In the genomic region with DNA sequence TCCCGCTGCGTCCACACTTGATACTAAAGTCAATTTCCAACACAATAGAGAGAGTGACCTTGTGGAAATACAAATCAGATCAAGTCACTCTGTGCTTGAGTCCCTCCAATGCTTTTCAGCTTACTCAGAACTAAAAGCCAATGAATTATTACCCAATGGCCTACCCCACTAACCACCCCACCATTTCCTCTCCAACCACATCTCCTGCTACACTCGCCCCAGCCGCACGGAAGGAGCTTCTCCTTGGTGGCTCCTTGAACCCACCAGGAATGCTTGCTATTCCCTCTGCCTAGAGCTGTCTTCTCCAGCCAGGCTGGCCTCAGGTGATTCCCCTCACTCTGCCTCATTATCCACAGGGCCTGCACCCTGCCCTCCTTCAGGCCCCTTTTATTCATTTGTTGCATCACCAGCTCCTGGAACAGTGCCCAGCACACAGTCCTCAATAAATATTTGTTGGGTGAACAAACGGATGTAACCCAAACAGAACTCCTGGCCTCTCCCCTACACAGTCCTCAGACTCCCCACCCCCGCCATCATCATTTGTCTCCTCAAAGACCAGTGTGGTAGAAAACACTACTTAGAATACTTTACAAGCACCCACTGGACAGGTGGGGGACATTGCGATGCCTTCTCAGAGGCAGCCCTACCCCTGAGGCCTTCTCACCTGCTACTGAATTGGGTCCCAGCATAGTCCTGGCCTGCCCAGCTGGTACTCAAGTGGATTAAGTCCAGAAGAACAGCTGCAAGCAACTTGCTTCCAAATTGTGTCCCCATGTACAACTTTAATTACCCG, we compare ENCODE assay signal across 8 cellular contexts. TPM values are rescaled to one million over a fixed set of nuclear protein-coding genes. Genes with fewer than 3 reads are reported as not detected.
A peak's percentile ranks its signal among the peaks of the same experiment; 100 is the strongest.
DNase-seq lines count a peak whose midpoint lies in the region; ATAC-seq and TF ChIP-seq lines count a peak whose summit lies in the region.

No MANE protein-coding gene starts in this region.

- H3K4me1 ChIP-seq in MM.1S (ENCODE audit: low read length), result no peaks in the 10 kb centered on the region

- no peak overlapping the region for H3K27ac ChIP-seq in MM.1S (ENCODE audit: low read length)

- H3K9me3 ChIP-seq in MM.1S (replicated peaks; ENCODE audit: insufficient read depth, low read length), result no peaks in the 10 kb centered on the region

- H3K27ac Mint-ChIP-seq in activated CD4-positive, alpha-beta T cell treated with anti-CD3 and anti-CD28 coated beads, Interleukin-2, amount 10 ng/mL, durations not matched to agents 24 days and 14 days, result no peak overlapping the region

- DNase-seq in AG09309 (ENCODE audit: low read depth), result peak; percentile 61
- DNase-seq in kidney epithelial cell (ENCODE audit: low read depth), result peak; percentile 92
- no peak for DNase-seq in posterior vena cava (ENCODE audit: low spot score)
- no peak for DNase-seq in MM.1S
- no peak for DNase-seq in activated CD4-positive, alpha-beta T cell treated with anti-CD3 and anti-CD28 coated beads, Interleukin-2, amount 10 ng/mL, durations not matched to agents 24 days and 14 days

- no peaks in the 10 kb centered on the region for H3K9me3 Mint-ChIP-seq in activated CD4-positive, alpha-beta T cell treated with anti-CD3 and anti-CD28 coated beads, Interleukin-2, amount 10 ng/mL, durations not matched to agents 24 days and 14 days

- no peak for TF ChIP-seq CTCF in AG09309 (IDR thresholded peaks at IDR 0.05; ENCODE audit: control insufficient read depth, insufficient read depth, low read depth, low read length, missing control alignments)
- TF ChIP-seq CTCF in kidney epithelial cell (IDR thresholded peaks at IDR 0.05; ENCODE audit: insufficient read depth, low read length, poor library complexity, severe bottlenecking), result no peak
- TF ChIP-seq CTCF in MM.1S (IDR thresholded peaks at IDR 0.05; ENCODE audit: low read length), result no peak

- H3K9ac ChIP-seq in MM.1S (ENCODE audit: low read length), result no peak overlapping the region

- H3K36me3 Mint-ChIP-seq in activated CD4-positive, alpha-beta T cell treated with anti-CD3 and anti-CD28 coated beads, Interleukin-2, amount 10 ng/mL, durations not matched to agents 24 days and 14 days (ENCODE audit: low read depth), result no peaks in the 10 kb centered on the region

- no peaks in the 10 kb centered on the region for H3K9me2 ChIP-seq in MM.1S (replicated peaks; ENCODE audit: insufficient read depth, low read length)

- H3K4me1 Mint-ChIP-seq in activated CD4-positive, alpha-beta T cell treated with anti-CD3 and anti-CD28 coated beads, Interleukin-2, amount 10 ng/mL, durations not matched to agents 24 days and 14 days, result peaks cover 3% of the 10 kb centered on the region

- intact Hi-C loops in posterior vena cava (cut with DNase I), result no loop called here
- intact Hi-C loops in activated CD4-positive, alpha-beta T cell treated with anti-CD3 and anti-CD28 coated beads, Interleukin-2, amount 10 ng/mL, durations not matched to agents 24 days and 14 days (cut with micrococcal nuclease), result no loop called here

- no peak overlapping the region for H2AFZ ChIP-seq in MM.1S (ENCODE audit: low read length)

- peaks cover 2% of the 10 kb centered on the region for H3K27me3 Mint-ChIP-seq in activated CD4-positive, alpha-beta T cell treated with anti-CD3 and anti-CD28 coated beads, Interleukin-2, amount 10 ng/mL, durations not matched to agents 24 days and 14 days

- H3K79me2 ChIP-seq in MM.1S (ENCODE audit: low read length), result no peaks in the 10 kb centered on the region

- ATAC-seq in HG03175 (IDR thresholded peaks at IDR 0.05; ENCODE audit: unreplicated experiment), result peak; percentile 63
- peak; percentile 49 for ATAC-seq in SK-N-SH treated with all-trans-retinoic acid at 6 μM for 48 hours
- no peak for ATAC-seq in GM18498 (IDR thresholded peaks at IDR 0.05; ENCODE audit: unreplicated experiment)

- H3K27me3 ChIP-seq in kidney epithelial cell (ENCODE audit: control insufficient read depth, insufficient read depth, low read length), result no peaks in the 10 kb centered on the region
- no peaks in the 10 kb centered on the region for H3K27me3 ChIP-seq in MM.1S (replicated peaks; ENCODE audit: insufficient read depth, low read length)

- no peak overlapping the region for H3K4me2 ChIP-seq in MM.1S (ENCODE audit: low read depth, low read length)

- H4K20me1 ChIP-seq in MM.1S (ENCODE audit: insufficient read depth, low read length), result no peaks in the 10 kb centered on the region

- H3K4me3 Mint-ChIP-seq in activated CD4-positive, alpha-beta T cell treated with anti-CD3 and anti-CD28 coated beads, Interleukin-2, amount 10 ng/mL, durations not matched to agents 24 days and 14 days, result no peak overlapping the region

- H3K36me3 ChIP-seq in kidney epithelial cell (ENCODE audit: control insufficient read depth, insufficient read depth, low read length) (no peaks in the 10 kb centered on the region), MM.1S (replicated peaks; ENCODE audit: insufficient read depth, low read length) (no peaks in the 10 kb centered on the region)

- no peak overlapping the region for H3K4me3 ChIP-seq in AG09309 (ENCODE audit: control insufficient read depth, low read depth, low read length)
- H3K4me3 ChIP-seq in kidney epithelial cell (ENCODE audit: low read depth, low read length), result no peak overlapping the region
- H3K4me3 ChIP-seq in MM.1S (ENCODE audit: low read length), result no peak overlapping the region

- H3F3A ChIP-seq in MM.1S (ENCODE audit: insufficient read depth, low read length), result no peaks in the 10 kb centered on the region

TF ChIP-seq in SK-N-SH treated with all-trans-retinoic acid at 6 μM for 48 hours, 23 proteins besides CTCF, POLR2A, EP300 and RAD21:
- TF ChIP-seq ARNTL (CRISPR knock-in tag; IDR thresholded peaks at IDR 0.05; ENCODE audit: borderline replicate concordance, low read depth) (no peak), ESRRG (CRISPR knock-in tag; IDR thresholded peaks at IDR 0.05) (no peak)
- TF ChIP-seq, protein P1, sequence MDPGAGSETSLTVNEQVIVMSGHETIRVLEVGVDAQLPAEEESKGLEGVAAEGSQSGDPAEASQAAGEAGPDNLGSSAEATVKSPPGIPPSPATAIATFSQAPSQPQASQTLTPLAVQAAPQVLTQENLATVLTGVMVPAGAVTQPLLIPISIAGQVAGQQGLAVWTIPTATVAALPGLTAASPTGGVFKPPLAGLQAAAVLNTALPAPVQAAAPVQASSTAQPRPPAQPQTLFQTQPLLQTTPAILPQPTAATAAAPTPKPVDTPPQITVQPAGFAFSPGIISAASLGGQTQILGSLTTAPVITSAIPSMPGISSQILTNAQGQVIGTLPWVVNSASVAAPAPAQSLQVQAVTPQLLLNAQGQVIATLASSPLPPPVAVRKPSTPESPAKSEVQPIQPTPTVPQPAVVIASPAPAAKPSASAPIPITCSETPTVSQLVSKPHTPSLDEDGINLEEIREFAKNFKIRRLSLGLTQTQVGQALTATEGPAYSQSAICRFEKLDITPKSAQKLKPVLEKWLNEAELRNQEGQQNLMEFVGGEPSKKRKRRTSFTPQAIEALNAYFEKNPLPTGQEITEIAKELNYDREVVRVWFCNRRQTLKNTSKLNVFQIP (CRISPR knock-in tag; IDR thresholded peaks at IDR 0.05; ENCODE audit: borderline replicate concordance, low read depth), result no peak
TF ChIP-seq in SK-N-SH treated with all-trans-retinoic acid at 6 μM for 48 hours: peak in this region for 0.

RNA-seq across cellular contexts. Expression of a gene that starts 12.6 kb away (rescaled TPM):
- total RNA-seq in kidney epithelial cell (26.8 and 27.7 TPM in 2 replicates), posterior vena cava (1 to 10 TPM; 8.6 to 8.7 TPM)
- total RNA-seq in activated CD4-positive, alpha-beta T cell treated with anti-CD3 and anti-CD28 coated beads, Interleukin-2, amount 10 ng/mL, durations not matched to agents 24 days and 14 days, result 13.1 and 14.1 TPM in 2 replicates

Comparison
In these comparisons a context has a peak if more than half of its experiments do, and no peak if none do; other contexts are left out.
1. DNase-seq: peak in AG09309 (single experiment) and kidney epithelial cell (single experiment); none in posterior vena cava (single experiment), MM.1S (single experiment) and activated CD4-positive, alpha-beta T cell treated with anti-CD3 and anti-CD28 coated beads, Interleukin-2, amount 10 ng/mL, durations not matched to agents 24 days and 14 days (single experiment).